Comparison of ENCODE assay signal across 17 cellular contexts in the genomic region with DNA sequence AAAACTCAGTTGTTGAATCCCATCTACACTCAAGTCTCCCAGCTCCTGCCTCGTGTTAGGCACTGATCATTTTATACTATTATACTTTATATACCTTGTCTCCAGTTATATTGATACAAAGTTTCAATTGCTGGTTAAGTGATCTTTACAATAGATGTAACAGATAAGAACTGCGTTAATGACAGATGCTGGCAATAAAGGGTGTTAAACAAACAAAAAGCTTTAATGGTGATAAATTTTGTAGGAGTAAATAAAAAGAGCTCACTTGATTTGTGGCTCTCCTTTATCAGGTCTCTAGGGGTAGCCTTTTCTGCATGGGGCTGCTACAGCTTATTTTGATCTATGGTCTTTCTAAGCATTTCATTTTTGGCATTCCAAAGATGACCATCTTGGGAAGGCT.
"Had no signal": no experiment of that assay in that cellular context is flagged by ENCODE, and none has a peak within 500 bp of the region (broad histone marks: within the 10 kb centered on the region; RNA-seq: fewer than 3 reads in every experiment).

No MANE protein-coding gene starts in this region.

- H3K9me3 ChIP-seq: pancreas had no signal

- DNase-seq: effector CD4-positive, alpha-beta T cell; foreskin melanocyte; head of caudate nucleus; kidney; left cardiac atrium; left ventricle myocardium superior; mesenchymal stem cell; midbrain; occipital lobe; pancreas; right cardiac atrium; stimulated activated CD4-positive, alpha-beta T cell treated with anti-CD3 and anti-CD28 coated beads, Interleukin-2, amount 100 ng/mL, for 48 hours; stimulated activated naive CD4-positive, alpha-beta T cell treated with Interleukin-2 at 50 U/mL for 16 hours; trophoblast cell had no signal

- H3K4me1 ChIP-seq: pancreas had no signal

- H3K27ac ChIP-seq: hepatocyte, pancreas had no signal

- H3K4me3 ChIP-seq: hepatocyte, lung, pancreas, smooth muscle cell had no signal

- ATAC-seq: left cardiac atrium, left ventricle myocardium superior, pancreas, right cardiac atrium had no signal

- H3K36me3 ChIP-seq: pancreas had no signal

- H3K27me3 ChIP-seq: hepatocyte had no signal
